ENCODE assay signal across 1 cellular context in genomic region chr5:138466058-138466899, GRCh38.
A peak's percentile ranks its signal among the peaks of the same experiment; 100 is the strongest.
TF ChIP-seq lines count a peak whose summit lies in the region.

No MANE protein-coding gene starts in this region.

TF ChIP-seq in WTC11, 78 proteins besides CTCF, POLR2A, EP300 and RAD21 (continued from another document):
- TF ChIP-seq ZNF532 (CRISPR knock-in tag; IDR thresholded peaks at IDR 0.05; ENCODE audit: borderline replicate concordance), result 0 out of 2 replicates have a peak, but pooled peaks have one; percentile 75
